Comparison of ENCODE assay signal across 17 cellular contexts in the genomic region with DNA sequence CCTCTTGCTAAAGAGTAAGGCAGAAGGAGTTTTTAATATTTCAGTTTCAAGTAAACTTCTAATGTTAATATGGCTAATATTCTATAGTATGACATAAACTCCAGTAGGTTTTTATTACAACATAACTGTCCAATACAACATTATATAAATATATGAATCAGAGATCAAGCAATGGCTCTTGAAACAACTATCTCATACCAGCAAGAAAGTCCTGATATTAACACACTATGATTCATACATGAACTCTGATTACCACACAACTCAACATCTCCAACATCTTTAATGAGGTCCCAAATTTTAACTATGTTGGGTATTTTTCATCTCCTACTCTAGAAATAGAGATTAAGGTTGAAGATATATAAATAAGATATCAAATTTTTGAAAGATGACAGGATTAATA.
DNase-seq lines count a peak whose midpoint lies in the region; ATAC-seq, FAIRE-seq and TF ChIP-seq lines count a peak whose summit lies in the region.
"Had no signal": no experiment of that assay in that cellular context is flagged by ENCODE, and none has a peak within 500 bp of the region (broad histone marks: within the 10 kb centered on the region; RNA-seq: fewer than 3 reads in every experiment).

No MANE protein-coding gene starts in this region.

- no peak for TF ChIP-seq EP300 in transverse colon (IDR thresholded peaks at IDR 0.05; ENCODE audit: low read depth)

- intact Hi-C loops in Calu3 (cut with micrococcal nuclease; ENCODE audit: unreplicated experiment): no loop called here
- intact Hi-C loops in transverse colon (cut with DNase I; ENCODE audit: low total_unique reads): no loop called here

- H3K27me3 ChIP-seq in bronchial epithelial cell (ENCODE audit: control insufficient read depth, insufficient read depth, low read length) (no peaks in the 10 kb centered on the region), foreskin keratinocyte (no peaks in the 10 kb centered on the region), transverse colon (no peaks in the 10 kb centered on the region)
- H3K27me3 ChIP-seq: BE2C had no signal

- no peaks in the 10 kb centered on the region for H3K9me3 Mint-ChIP-seq in Calu3 (ENCODE audit: low read depth, unreplicated experiment)
- peaks cover 16% of the 10 kb centered on the region for H3K9me3 Mint-ChIP-seq in activated T-cell treated with anti-CD3 and anti-CD28 coated beads, Interleukin-2, amount 50 U/mL, for 4 hours

- ATAC-seq in foreskin keratinocyte: peak; percentile 18
- no peak for ATAC-seq in activated T-cell treated with anti-CD3 and anti-CD28 coated beads, Interleukin-2, amount 50 U/mL, for 4 hours
- ATAC-seq: K562 had no signal

- CTCF ChIA-PET in Calu3 (lab: Charles Lee): no interaction called here

- no TSS peak for BruUV-seq in Calu3 (replicated peaks; lab: Mats Ljungman, UMichigan)

- FAIRE-seq in bronchial epithelial cell (lab: Jason Lieb, UNC): no peak
- FAIRE-seq: K562 had no signal

- no peak for TF ChIP-seq POLR2A in transverse colon (IDR thresholded peaks at IDR 0.05)

- in situ Hi-C loops in transverse colon (cut with MboI; ENCODE audit: low pct_ligation_motif_present in 1 of 4, low pct_unique_long_range_greater_than_20kb in 1 of 4, low sequenced_read_pairs in 3 of 4): no loop called here

- no peak for TF ChIP-seq CTCF in bronchial epithelial cell (IDR thresholded peaks at IDR 0.05; ENCODE audit: insufficient read depth, low read length, severe bottlenecking)
- TF ChIP-seq CTCF in foreskin keratinocyte (conservative IDR thresholded peaks at IDR 0.05): no peak
- no peak for TF ChIP-seq CTCF in Calu3 (IDR thresholded peaks at IDR 0.05; ENCODE audit: unreplicated experiment)
- TF ChIP-seq CTCF in transverse colon (IDR thresholded peaks at IDR 0.05): no peak

- H3K27ac ChIP-seq in foreskin keratinocyte: no peak overlapping the region
- H3K27ac ChIP-seq in transverse colon: no peak overlapping the region
- H3K27ac ChIP-seq: SK-N-MC had no signal

- DNase-seq in NCI-H226: peak; percentile 24
- DNase-seq in bronchial epithelial cell (ENCODE audit: low read depth): peak; percentile 50
- peak; percentile 2 to 23 for DNase-seq in foreskin keratinocyte
- DNase-seq in Calu3: no peak
- no peak for DNase-seq in transverse colon
- DNase-seq in NCI-H2171 treated with DMSO at 0.1 percent for 48 hours (lab: John Stamatoyannopoulos, UW): no peak
- DNase-seq in activated T-cell treated with anti-CD3 and anti-CD28 coated beads, Interleukin-2, amount 50 U/mL, for 4 hours: no peak
- DNase-seq: BE2C; CD4-positive, alpha-beta memory T cell; DMS79; NCI-H1436; NCI-H2029 treated with DMSO at 0.1 percent for 48 hours; NCI-H510A treated with DMSO at 0.1 percent for 48 hours; NCI-H82; Right ventricle myocardium superior had no signal

- no peaks in the 10 kb centered on the region for H3K27me3 Mint-ChIP-seq in Calu3 (ENCODE audit: unreplicated experiment)
- H3K27me3 Mint-ChIP-seq in activated T-cell treated with anti-CD3 and anti-CD28 coated beads, Interleukin-2, amount 50 U/mL, for 4 hours (ENCODE audit: low read depth): no peaks in the 10 kb centered on the region
- H3K27me3 Mint-ChIP-seq: CD4-positive, alpha-beta memory T cell had no signal

- no peaks in the 10 kb centered on the region for H3K4me1 Mint-ChIP-seq in Calu3 (ENCODE audit: low read depth, unreplicated experiment)
- H3K4me1 Mint-ChIP-seq in activated T-cell treated with anti-CD3 and anti-CD28 coated beads, Interleukin-2, amount 50 U/mL, for 4 hours (ENCODE audit: low read depth): no peaks in the 10 kb centered on the region
- H3K4me1 Mint-ChIP-seq: CD4-positive, alpha-beta memory T cell had no signal

- H3K36me3 ChIP-seq in bronchial epithelial cell (ENCODE audit: control insufficient read depth, insufficient read depth, low read length): no peaks in the 10 kb centered on the region
- no peaks in the 10 kb centered on the region for H3K36me3 ChIP-seq in transverse colon
- H3K36me3 ChIP-seq: BE2C had no signal

- no peaks in the 10 kb centered on the region for H3K36me3 Mint-ChIP-seq in Calu3 (ENCODE audit: insufficient read depth, unreplicated experiment)
- no peaks in the 10 kb centered on the region for H3K36me3 Mint-ChIP-seq in activated T-cell treated with anti-CD3 and anti-CD28 coated beads, Interleukin-2, amount 50 U/mL, for 4 hours (ENCODE audit: insufficient read depth)
- H3K36me3 Mint-ChIP-seq: CD4-positive, alpha-beta memory T cell had no signal

- no peak overlapping the region for H3K4me3 Mint-ChIP-seq in Calu3 (ENCODE audit: low read depth, unreplicated experiment)
- H3K4me3 Mint-ChIP-seq in activated T-cell treated with anti-CD3 and anti-CD28 coated beads, Interleukin-2, amount 50 U/mL, for 4 hours: no peak overlapping the region
- H3K4me3 Mint-ChIP-seq: CD4-positive, alpha-beta memory T cell had no signal

- H3K27ac Mint-ChIP-seq in Calu3 (ENCODE audit: unreplicated experiment): no peak overlapping the region
- H3K27ac Mint-ChIP-seq: CD4-positive, alpha-beta memory T cell had no signal

- H3K4me1 ChIP-seq in foreskin keratinocyte: no peaks in the 10 kb centered on the region
- no peaks in the 10 kb centered on the region for H3K4me1 ChIP-seq in transverse colon
- H3K4me1 ChIP-seq: BE2C had no signal

- H3K4me3 ChIP-seq in bronchial epithelial cell (ENCODE audit: low read depth, low read length): no peak overlapping the region
- no peak overlapping the region for H3K4me3 ChIP-seq in transverse colon
- H3K4me3 ChIP-seq: K562, SK-N-MC had no signal

- no peaks in the 10 kb centered on the region for H3K9me3 ChIP-seq in transverse colon
- H3K9me3 ChIP-seq: BE2C had no signal

Comparison
In these comparisons a context has a peak if more than half of its experiments do, and no peak if none do; other contexts are left out.
1. DNase-seq: peak in NCI-H226 (single experiment), bronchial epithelial cell (single experiment) and foreskin keratinocyte (2 of 2); none in Calu3 (single experiment), transverse colon (single experiment), NCI-H2171 treated with DMSO at 0.1 percent for 48 hours (single experiment) and activated T-cell treated with anti-CD3 and anti-CD28 coated beads, Interleukin-2, amount 50 U/mL, for 4 hours (single experiment).